In genomic region chr7:2072798-2073197, GRCh38 we compare ENCODE assay signal across 25 cellular contexts.
DNase-seq lines count a peak whose midpoint lies in the region; ATAC-seq, FAIRE-seq and TF ChIP-seq lines count a peak whose summit lies in the region.
"Had no signal": no experiment of that assay in that cellular context is flagged by ENCODE, and none has a peak within 500 bp of the region (broad histone marks: within the 10 kb centered on the region; RNA-seq: fewer than 3 reads in every experiment).

No MANE protein-coding gene starts in this region.

- POLR2A ChIA-PET in GM12878 (lab: Charles Lee), result no interaction called here

- FAIRE-seq in GM12878 (lab: Jason Lieb, UNC), result no peak
- FAIRE-seq: G401.6, H54, HepG2 had no signal

- H3K27me3 Mint-ChIP-seq in activated CD8-positive, alpha-beta memory T cell treated with anti-CD3 and anti-CD28 coated beads, Interleukin-2, amount 10 ng/mL, durations not matched to agents 7 days and 5 days, result no peaks in the 10 kb centered on the region
- H3K27me3 Mint-ChIP-seq: CD4-positive, alpha-beta memory T cell had no signal

- peak; percentile 35 for ATAC-seq in activated CD8-positive, alpha-beta memory T cell treated with anti-CD3 and anti-CD28 coated beads, Interleukin-2, amount 10 ng/mL, durations not matched to agents 7 days and 5 days
- ATAC-seq in GM12878, result no peak
- ATAC-seq: HepG2 had no signal

- TF ChIP-seq RAD21 in GM12878 (IDR thresholded peaks at IDR 0.05; ENCODE audit: insufficient read depth, low read depth, low read length), result no peak

- TF ChIP-seq EP300 in GM12878 (IDR thresholded peaks at IDR 0.05; ENCODE audit: borderline replicate concordance in 1 of 2, control insufficient read depth in 1 of 2, low read depth in 2 of 2, low read length in 2 of 2), result no peak

- no peaks in the 10 kb centered on the region for H3K27me3 ChIP-seq in GM12878 (replicated peaks in 1 of 2; ENCODE audit: control insufficient read depth in 2 of 2, insufficient read depth in 2 of 2, low read length in 1 of 2)
- H3K27me3 ChIP-seq: MG63, SJSA1 had no signal

- H3K4me1 ChIP-seq in GM12878 (ENCODE audit: control insufficient read depth, insufficient read depth, low read length), result peaks cover 10% of the 10 kb centered on the region
- H3K4me1 ChIP-seq: SJSA1 had no signal

- CTCF ChIA-PET in activated CD8-positive, alpha-beta memory T cell treated with anti-CD3 and anti-CD28 coated beads, Interleukin-2, amount 10 ng/mL, durations not matched to agents 7 days and 5 days (lab: Charles Lee), result interaction anchor here (1.1 kb wide), 1 partner anchor 9 kb away, joined by 3 read pairs; no protein-coding TSS in a partner anchor
- CTCF ChIA-PET in GM12878 (lab: Yijun Ruan, JAX), result no interaction called here

- SMC1A ChIA-PET in GM12878 (lab: Charles Lee; ENCODE audit: uncharacterized antibody, unreplicated experiment), result no interaction called here

- WGBS in GM12878 (ENCODE audit: insufficient coverage, insufficient replicate concordance, low lambda C conversion rate, missing lambda C conversion rate), result 78% methylated on average over 13 of the region's 13 CpGs

- no peaks in the 10 kb centered on the region for H3K9me3 Mint-ChIP-seq in activated CD8-positive, alpha-beta memory T cell treated with anti-CD3 and anti-CD28 coated beads, Interleukin-2, amount 10 ng/mL, durations not matched to agents 7 days and 5 days (ENCODE audit: low read depth)
- H3K9me3 Mint-ChIP-seq: CD4-positive, alpha-beta memory T cell had no signal

- no peak overlapping the region for H2AFZ ChIP-seq in GM12878 (ENCODE audit: control insufficient read depth, low read depth, low read length)

- in situ Hi-C loops in GM13976 (cut with MboI; ENCODE audit: low sequenced_read_pairs, unreplicated experiment), result no loop called here
- in situ Hi-C loops in GM12878 (cut with MboI), result no loop called here

- H3K27ac Mint-ChIP-seq in activated CD8-positive, alpha-beta memory T cell treated with anti-CD3 and anti-CD28 coated beads, Interleukin-2, amount 10 ng/mL, durations not matched to agents 7 days and 5 days, result no peak overlapping the region

- no peak overlapping the region for H3K4me3 ChIP-seq in GM12878
- H3K4me3 ChIP-seq: MG63, SJSA1 had no signal

- no peaks in the 10 kb centered on the region for H4K20me1 ChIP-seq in GM12878 (ENCODE audit: control insufficient read depth, insufficient read depth)

- peak overlapping the region; percentile 27; the same call in 1 of the 2 replicates for H3K4me2 ChIP-seq in GM12878 (ENCODE audit: control insufficient read depth, insufficient read depth)

- peaks cover 0 to 18% of the 10 kb centered on the region in 2 experiments; a peak in 2 of 4 replicates for H3K36me3 ChIP-seq in GM12878 (ENCODE audit: control insufficient read depth in 2 of 2, insufficient read depth in 2 of 2, low read length in 1 of 2)
- H3K36me3 ChIP-seq: MG63 had no signal

- intact Hi-C loops in GM12878 (cut with micrococcal nuclease; ENCODE audit: unreplicated experiment), result no loop called here

- no peak overlapping the region for H3K9ac ChIP-seq in GM12878 (ENCODE audit: control insufficient read depth, insufficient read depth, low read length)

- H3K4me3 Mint-ChIP-seq in activated CD8-positive, alpha-beta memory T cell treated with anti-CD3 and anti-CD28 coated beads, Interleukin-2, amount 10 ng/mL, durations not matched to agents 7 days and 5 days, result no peak overlapping the region
- H3K4me3 Mint-ChIP-seq: CD4-positive, alpha-beta memory T cell had no signal

- no peak overlapping the region for H3K27ac ChIP-seq in GM12878 (ENCODE audit: control insufficient read depth, insufficient read depth)
- H3K27ac ChIP-seq: 22Rv1, SJSA1 had no signal

- TF ChIP-seq POLR2A in GM12878 (IDR thresholded peaks at IDR 0.05; ENCODE audit: low read depth, low read length), result no peak

- peaks cover 3% of the 10 kb centered on the region for H3K4me1 Mint-ChIP-seq in activated CD8-positive, alpha-beta memory T cell treated with anti-CD3 and anti-CD28 coated beads, Interleukin-2, amount 10 ng/mL, durations not matched to agents 7 days and 5 days

- RAD21 ChIA-PET in GM12878 (lab: Charles Lee; ENCODE audit: unreplicated experiment), result interaction anchor here (1.0 to 1.1 kb wide), 2 partner anchors 27 to 137 kb away, joined by 3 to 6 read pairs; no protein-coding TSS in a partner anchor

- no peaks in the 10 kb centered on the region for H3K79me2 ChIP-seq in GM12878 (ENCODE audit: control insufficient read depth, insufficient read depth, low read length)

- peaks cover 4% of the 10 kb centered on the region for H3K36me3 Mint-ChIP-seq in activated CD8-positive, alpha-beta memory T cell treated with anti-CD3 and anti-CD28 coated beads, Interleukin-2, amount 10 ng/mL, durations not matched to agents 7 days and 5 days

- TF ChIP-seq CTCF in GM13976 (IDR thresholded peaks at IDR 0.05; ENCODE audit: borderline replicate concordance, control extremely low read depth, extremely low read depth, insufficient read depth, missing control alignments), result no peak
- no peak for TF ChIP-seq CTCF in GM12878 (IDR thresholded peaks at IDR 0.05 in 2 of 3, conservative IDR thresholded peaks at IDR 0.05 in 1 of 3; ENCODE audit: control insufficient read depth in 2 of 3, extremely low read depth in 1 of 3, insufficient read depth in 1 of 3, low read depth in 3 of 3, low read length in 3 of 3)

- DNase-seq in activated CD8-positive, alpha-beta memory T cell treated with anti-CD3 and anti-CD28 coated beads, Interleukin-2, amount 10 ng/mL, durations not matched to agents 7 days and 5 days, result no peak
- no peak for DNase-seq in activated CD8-positive, alpha-beta memory T cell treated with anti-CD3 and anti-CD28 coated beads, Interleukin-2, amount 50 U/mL, for 48 hours
- DNase-seq in GM13976 (ENCODE audit: low spot score) (peak; percentile 58), GM12878 (ENCODE audit: low read depth, low spot score) (no peak), HuH-7.5 (ENCODE audit: low spot score) (no peak), mucosa of gallbladder (ENCODE audit: low spot score) (no peak)
- DNase-seq in activated CD4-positive, CD25-positive, alpha-beta regulatory T cell treated with anti-CD3 and anti-CD28 coated beads, Interleukin-2, amount 50 U/mL, for 72 hours, result no peak
- DNase-seq: ACHN; C1 segment of cervical spinal cord; CD4-positive, alpha-beta memory T cell; COR-L47; DMS53; KBM-7; MG63; NCI-H2029; NCI-H446; NCI-H524 treated with DMSO at 0.1 percent for 48 hours; NCI-H774; Right ventricle myocardium superior; RPMI8226 had no signal

- no TSS peak for BruUV-seq in GM12878 (replicated peaks; lab: Mats Ljungman, UMichigan)

- H3K9me3 ChIP-seq in GM12878 (replicated peaks; ENCODE audit: control insufficient read depth, insufficient read depth, low read length), result no peaks in the 10 kb centered on the region
- H3K9me3 ChIP-seq: MG63, SJSA1 had no signal

TF ChIP-seq in GM12878, 131 proteins besides CTCF, POLR2A, EP300 and RAD21:
- TF ChIP-seq ZNF207 (IDR thresholded peaks at IDR 0.05; ENCODE audit: borderline replicate concordance) (no peak), GATAD2B (conservative IDR thresholded peaks at IDR 0.05; ENCODE audit: low read depth) (no peak), MYC (IDR thresholded peaks at IDR 0.05; ENCODE audit: insufficient read depth, insufficient read length, insufficient replicate concordance, low read length, severe bottlenecking) (no peak), ASH2L (IDR thresholded peaks at IDR 0.05; ENCODE audit: borderline replicate concordance, low read depth) (no peak), NKRF (conservative IDR thresholded peaks at IDR 0.05) (no peak), ZZZ3 (IDR thresholded peaks at IDR 0.05; ENCODE audit: control insufficient read depth, insufficient read length, low read depth) (no peak), ZNF274 (IDR thresholded peaks at IDR 0.05; ENCODE audit: insufficient read depth, insufficient read length) (no peak)
